ENCODE assay signal across 8 cellular contexts in genomic region chr11:65556470-65557279, GRCh38. TPM values are rescaled to one million over a fixed set of nuclear protein-coding genes. Genes with fewer than 3 reads are reported as not detected.
DNase-seq lines count a peak whose midpoint lies in the region; ATAC-seq and TF ChIP-seq lines count a peak whose summit lies in the region.

No MANE protein-coding gene starts in this region.

- no peak for ATAC-seq in HG03439 (IDR thresholded peaks at IDR 0.05; ENCODE audit: unreplicated experiment)

- H3K36me3 ChIP-seq in Caco-2 (ENCODE audit: control insufficient read depth, insufficient read depth, low read length) (no peaks in the 10 kb centered on the region; the same call in 1 of the 2 replicates), esophagus (ENCODE audit: control insufficient read depth in 2 of 2, insufficient read depth in 2 of 2, low read length in 1 of 2) (peaks cover 0 to 3% of the 10 kb centered on the region in 2 donors), prostate gland (no peaks in the 10 kb centered on the region)

- peak overlapping the region; percentile 75 for H3K4me3 Mint-ChIP-seq in Caco-2 (ENCODE audit: unreplicated experiment)

- POLR2A ChIA-PET in Caco-2 (lab: Charles Lee): interaction anchor here (0.9 to 1.4 kb wide), 2 partner anchors 14 to 35 kb away, joined by 3 to 7 read pairs; partner anchors contain the start of gene ZNRD2

- H3K4me1 ChIP-seq in Caco-2 (peaks cover 68% of the 10 kb centered on the region), esophagus (ENCODE audit: control insufficient read depth in 2 of 2, insufficient read depth in 2 of 2, low read length in 1 of 2) (peaks cover 15 to 34% of the 10 kb centered on the region in 2 donors), prostate gland (replicated peaks) (peaks cover 13% of the 10 kb centered on the region)

- no peaks in the 10 kb centered on the region for H3K27me3 Mint-ChIP-seq in Caco-2 (ENCODE audit: insufficient read depth, unreplicated experiment)

- H3K27ac ChIP-seq in VCaP: peak overlapping the region; percentile 98
- peak overlapping the region; percentile 88 to 94 for H3K27ac ChIP-seq in esophagus (ENCODE audit: low read depth in 2 of 2, low read length in 1 of 2)
- H3K27ac ChIP-seq in prostate gland: peak overlapping the region; percentile 88 to 93

- intact Hi-C loops in Caco-2 (cut with micrococcal nuclease; ENCODE audit: unreplicated experiment): no loop called here
- intact Hi-C loops in prostate gland (cut with DNase I): no loop called here

- peak overlapping the region; percentile 70 for H3K4me3 ChIP-seq in Caco-2 (ENCODE audit: low read depth, low read length)
- H3K4me3 ChIP-seq in esophagus (ENCODE audit: low read depth in 1 of 2, low read length in 2 of 2): peak overlapping the region in 1 of 2 donors; percentile 50
- peak overlapping the region; percentile 59 to 61 for H3K4me3 ChIP-seq in prostate gland

- no peak for TF ChIP-seq POLR2A in prostate gland (IDR thresholded peaks at IDR 0.05)

- TF ChIP-seq CTCF in Caco-2 (IDR thresholded peaks at IDR 0.05; ENCODE audit: insufficient read depth in 1 of 2, low read depth in 1 of 2, low read length in 1 of 2, severe bottlenecking in 1 of 2, unreplicated experiment in 1 of 2) (no peak), VCaP (conservative IDR thresholded peaks at IDR 0.05) (no peak), prostate gland (IDR thresholded peaks at IDR 0.05) (no peak)

- H3K9me3 ChIP-seq in Caco-2 (no peaks in the 10 kb centered on the region), esophagus (ENCODE audit: control insufficient read depth in 2 of 2, insufficient read depth in 1 of 2, low read depth in 1 of 2, low read length in 1 of 2) (no peaks in the 10 kb centered on the region), prostate gland (no peaks in the 10 kb centered on the region)

- H3K4me1 Mint-ChIP-seq in Caco-2 (ENCODE audit: low read depth, unreplicated experiment): peaks cover 47% of the 10 kb centered on the region

- BruUV-seq in Caco-2 (replicated peaks; lab: Mats Ljungman, UMichigan): TSS peak; percentile 28

- WGBS in esophagus, 2 donors: 74 to 79% methylated on average over 12 of the region's 12 CpGs
- WGBS in prostate gland: 64% methylated on average over 12 of the region's 12 CpGs

- peaks cover 26% of the 10 kb centered on the region for H3K36me3 Mint-ChIP-seq in Caco-2 (ENCODE audit: insufficient read depth, unreplicated experiment)

- peak in 1 of 2 experiments; percentile 51 for DNase-seq in Caco-2
- DNase-seq in prostate gland (ENCODE audit: low spot score): no peak
- DNase-seq in SHP77 treated with DMSO at 0.1 percent for 48 hours (lab: John Stamatoyannopoulos, UW): no peak
- no peak for DNase-seq in Kasumi-1 (lab: John Stamatoyannopoulos, UW)
- no peak for DNase-seq in NCI-H82 (lab: John Stamatoyannopoulos, UW)

- no peaks in the 10 kb centered on the region for H3K27me3 ChIP-seq in Caco-2 (replicated peaks; ENCODE audit: control insufficient read depth, insufficient read depth, low read length)
- H3K27me3 ChIP-seq in esophagus (ENCODE audit: control insufficient read depth in 1 of 2, insufficient read depth in 2 of 2, low read length in 2 of 2): no peaks in the 10 kb centered on the region
- no peaks in the 10 kb centered on the region for H3K27me3 ChIP-seq in prostate gland (replicated peaks; ENCODE audit: insufficient read depth)

- H3K27ac Mint-ChIP-seq in Caco-2 (ENCODE audit: unreplicated experiment): peak overlapping the region; percentile 61

- no peaks in the 10 kb centered on the region for H3K9me3 Mint-ChIP-seq in Caco-2 (ENCODE audit: unreplicated experiment)

- CTCF ChIA-PET in Caco-2 (lab: Charles Lee): interaction anchor here (1.3 to 1.7 kb wide), 3 partner anchors 14 to 16 kb away, joined by 6 to 9 read pairs (median 9); partner anchors contain the start of genes FAM89B and ZNRD2

RNA-seq across cellular contexts. Expression of gene LTBP3, which starts 1.5 kb away (rescaled TPM):
- total RNA-seq in Caco-2 (2022) (87.2 and 91.2 TPM in 2 replicates), prostate gland (100 to 1,000 TPM; 220 to 234 TPM)
- polyA plus RNA-seq in esophagus: 10 to 100 TPM; 32.8 to 36.4 TPM

RNA-seq across cellular contexts. Expression of gene ZNRD2, which starts 13.6 kb away (rescaled TPM):
- total RNA-seq in Caco-2 (2022) (52.9 and 53.9 TPM in 2 replicates), prostate gland (10 to 100 TPM; 72.8 to 98.1 TPM)
- 10 to 100 TPM; 38.9 to 52.1 TPM for polyA plus RNA-seq in esophagus

RNA-seq across cellular contexts. Expression of gene FAM89B, which starts 15.7 kb away (rescaled TPM):
- total RNA-seq in Caco-2 (2022) (24.0 and 26.9 TPM in 2 replicates), prostate gland (10 to 100 TPM; 68.6 to 92.6 TPM)
- polyA plus RNA-seq in esophagus: 10 to 100 TPM; 27.9 to 36.5 TPM

RNA-seq across cellular contexts. Expression of gene EHBP1L1, which starts 19.2 kb away (rescaled TPM):
- total RNA-seq in Caco-2 (2022): 19.2 and 19.6 TPM in 2 replicates
- 10 to 100 TPM; 54.4 to 61.6 TPM for polyA plus RNA-seq in esophagus
- total RNA-seq in prostate gland: 10 to 100 TPM; 68.2 to 98.7 TPM

RNA-seq across cellular contexts. Expression of gene SCYL1, which starts 31.8 kb away (rescaled TPM):
- total RNA-seq in Caco-2 (2022): 123 and 124 TPM in 2 replicates
- 10 to 100 TPM; 41.8 to 52.4 TPM for polyA plus RNA-seq in esophagus
- 100 to 1,000 TPM; 125 to 177 TPM for total RNA-seq in prostate gland
